Comparison of ENCODE assay signal across 1 cellular context in the genomic region with DNA sequence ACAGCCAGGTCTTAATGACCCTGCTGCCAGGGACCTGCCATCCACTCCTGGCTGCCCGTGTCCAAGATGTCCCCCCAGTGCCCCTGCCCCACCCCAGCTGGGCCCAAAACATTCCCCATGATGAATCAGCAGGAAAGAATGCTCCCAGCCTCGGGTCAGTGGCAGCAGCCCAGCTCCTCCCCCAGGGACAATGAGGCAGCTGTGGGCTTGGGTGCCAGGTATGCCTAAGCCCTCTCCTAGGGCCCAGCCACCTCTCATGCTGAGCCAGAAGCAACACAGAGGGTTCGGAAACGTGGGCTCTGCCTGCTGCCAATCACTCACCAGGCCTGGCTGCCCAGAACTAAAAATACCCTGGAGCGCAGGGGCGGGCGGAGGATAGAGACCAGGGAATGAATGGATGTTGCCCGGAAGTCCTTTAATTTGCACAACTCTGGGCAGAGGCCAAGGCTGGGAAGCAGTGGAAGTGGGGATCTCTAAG.
TF ChIP-seq lines count a peak whose summit lies in the region.

No MANE protein-coding gene starts in this region.

TF ChIP-seq in HepG2, 621 proteins besides CTCF, POLR2A, EP300 and RAD21 (continued from another document and continues in another):
- TF ChIP-seq ZNF281 (CRISPR knock-in tag; IDR thresholded peaks at IDR 0.05; ENCODE audit: borderline replicate concordance) (0 out of 2 replicates have a peak, but pooled peaks have one; percentile 9), ZNF614 (CRISPR knock-in tag; IDR thresholded peaks at IDR 0.05; ENCODE audit: borderline replicate concordance) (0 out of 2 replicates have a peak, but pooled peaks have one; percentile 31), ZNF841 (CRISPR knock-in tag; IDR thresholded peaks at IDR 0.05; ENCODE audit: borderline replicate concordance) (no peak), MTA1 (CRISPR knock-in tag; IDR thresholded peaks at IDR 0.05; ENCODE audit: borderline replicate concordance) (0 out of 2 replicates have a peak, but pooled peaks have one; percentile 8), ATF1 (CRISPR knock-in tag; IDR thresholded peaks at IDR 0.05) (no peak), SRY (CRISPR knock-in tag; IDR thresholded peaks at IDR 0.05) (no peak), ZNF839 (CRISPR knock-in tag; IDR thresholded peaks at IDR 0.05; ENCODE audit: borderline replicate concordance) (no peak), ZNF276 (CRISPR knock-in tag; IDR thresholded peaks at IDR 0.05; ENCODE audit: low read depth) (no peak), DZIP1 (CRISPR knock-in tag; IDR thresholded peaks at IDR 0.05) (0 out of 2 replicates have a peak, but pooled peaks have one; percentile 32), ZNF205 (CRISPR knock-in tag; IDR thresholded peaks at IDR 0.05) (no peak), ZNF546 (CRISPR knock-in tag; conservative IDR thresholded peaks at IDR 0.05) (no peak), MTF1 (CRISPR knock-in tag; IDR thresholded peaks at IDR 0.05) (no peak), HNRNPLL (IDR thresholded peaks at IDR 0.05; ENCODE audit: low read depth, low read length, poor library complexity, severe bottlenecking) (no peak), ZNF709 (CRISPR knock-in tag; IDR thresholded peaks at IDR 0.05) (no peak), MBD4 (IDR thresholded peaks at IDR 0.05; ENCODE audit: borderline replicate concordance, low read length) (no peak), FOXA3 (CRISPR knock-in tag; IDR thresholded peaks at IDR 0.05) (peak; percentile 3; the same call in 1 of the 2 replicates), ZNF10 (CRISPR knock-in tag; IDR thresholded peaks at IDR 0.05; ENCODE audit: borderline replicate concordance, low read depth) (no peak), PRDM4 (CRISPR knock-in tag; IDR thresholded peaks at IDR 0.05; ENCODE audit: borderline replicate concordance) (no peak), ZNF430 (CRISPR knock-in tag; IDR thresholded peaks at IDR 0.05) (peak; percentile 31; the same call in 1 of the 2 replicates), RELA (CRISPR knock-in tag; IDR thresholded peaks at IDR 0.05) (no peak), PBX2 (CRISPR knock-in tag; IDR thresholded peaks at IDR 0.05) (0 out of 2 replicates have a peak, but pooled peaks have one; percentile 36), RFXAP (CRISPR knock-in tag; IDR thresholded peaks at IDR 0.05; ENCODE audit: borderline replicate concordance) (no peak)
- TF ChIP-seq, protein P1, sequence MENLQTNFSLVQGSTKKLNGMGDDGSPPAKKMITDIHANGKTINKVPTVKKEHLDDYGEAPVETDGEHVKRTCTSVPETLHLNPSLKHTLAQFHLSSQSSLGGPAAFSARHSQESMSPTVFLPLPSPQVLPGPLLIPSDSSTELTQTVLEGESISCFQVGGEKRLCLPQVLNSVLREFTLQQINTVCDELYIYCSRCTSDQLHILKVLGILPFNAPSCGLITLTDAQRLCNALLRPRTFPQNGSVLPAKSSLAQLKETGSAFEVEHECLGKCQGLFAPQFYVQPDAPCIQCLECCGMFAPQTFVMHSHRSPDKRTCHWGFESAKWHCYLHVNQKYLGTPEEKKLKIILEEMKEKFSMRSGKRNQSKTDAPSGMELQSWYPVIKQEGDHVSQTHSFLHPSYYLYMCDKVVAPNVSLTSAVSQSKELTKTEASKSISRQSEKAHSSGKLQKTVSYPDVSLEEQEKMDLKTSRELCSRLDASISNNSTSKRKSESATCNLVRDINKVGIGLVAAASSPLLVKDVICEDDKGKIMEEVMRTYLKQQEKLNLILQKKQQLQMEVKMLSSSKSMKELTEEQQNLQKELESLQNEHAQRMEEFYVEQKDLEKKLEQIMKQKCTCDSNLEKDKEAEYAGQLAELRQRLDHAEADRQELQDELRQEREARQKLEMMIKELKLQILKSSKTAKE (CRISPR knock-in tag; IDR thresholded peaks at IDR 0.05; ENCODE audit: borderline replicate concordance): 0 out of 2 replicates have a peak, but pooled peaks have one; percentile 6
- TF ChIP-seq, protein P2, sequence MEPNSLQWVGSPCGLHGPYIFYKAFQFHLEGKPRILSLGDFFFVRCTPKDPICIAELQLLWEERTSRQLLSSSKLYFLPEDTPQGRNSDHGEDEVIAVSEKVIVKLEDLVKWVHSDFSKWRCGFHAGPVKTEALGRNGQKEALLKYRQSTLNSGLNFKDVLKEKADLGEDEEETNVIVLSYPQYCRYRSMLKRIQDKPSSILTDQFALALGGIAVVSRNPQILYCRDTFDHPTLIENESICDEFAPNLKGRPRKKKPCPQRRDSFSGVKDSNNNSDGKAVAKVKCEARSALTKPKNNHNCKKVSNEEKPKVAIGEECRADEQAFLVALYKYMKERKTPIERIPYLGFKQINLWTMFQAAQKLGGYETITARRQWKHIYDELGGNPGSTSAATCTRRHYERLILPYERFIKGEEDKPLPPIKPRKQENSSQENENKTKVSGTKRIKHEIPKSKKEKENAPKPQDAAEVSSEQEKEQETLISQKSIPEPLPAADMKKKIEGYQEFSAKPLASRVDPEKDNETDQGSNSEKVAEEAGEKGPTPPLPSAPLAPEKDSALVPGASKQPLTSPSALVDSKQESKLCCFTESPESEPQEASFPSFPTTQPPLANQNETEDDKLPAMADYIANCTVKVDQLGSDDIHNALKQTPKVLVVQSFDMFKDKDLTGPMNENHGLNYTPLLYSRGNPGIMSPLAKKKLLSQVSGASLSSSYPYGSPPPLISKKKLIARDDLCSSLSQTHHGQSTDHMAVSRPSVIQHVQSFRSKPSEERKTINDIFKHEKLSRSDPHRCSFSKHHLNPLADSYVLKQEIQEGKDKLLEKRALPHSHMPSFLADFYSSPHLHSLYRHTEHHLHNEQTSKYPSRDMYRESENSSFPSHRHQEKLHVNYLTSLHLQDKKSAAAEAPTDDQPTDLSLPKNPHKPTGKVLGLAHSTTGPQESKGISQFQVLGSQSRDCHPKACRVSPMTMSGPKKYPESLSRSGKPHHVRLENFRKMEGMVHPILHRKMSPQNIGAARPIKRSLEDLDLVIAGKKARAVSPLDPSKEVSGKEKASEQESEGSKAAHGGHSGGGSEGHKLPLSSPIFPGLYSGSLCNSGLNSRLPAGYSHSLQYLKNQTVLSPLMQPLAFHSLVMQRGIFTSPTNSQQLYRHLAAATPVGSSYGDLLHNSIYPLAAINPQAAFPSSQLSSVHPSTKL (CRISPR knock-in tag; IDR thresholded peaks at IDR 0.05): peak; percentile 42; the same call in 1 of the 2 replicates
- TF ChIP-seq, protein P3, sequence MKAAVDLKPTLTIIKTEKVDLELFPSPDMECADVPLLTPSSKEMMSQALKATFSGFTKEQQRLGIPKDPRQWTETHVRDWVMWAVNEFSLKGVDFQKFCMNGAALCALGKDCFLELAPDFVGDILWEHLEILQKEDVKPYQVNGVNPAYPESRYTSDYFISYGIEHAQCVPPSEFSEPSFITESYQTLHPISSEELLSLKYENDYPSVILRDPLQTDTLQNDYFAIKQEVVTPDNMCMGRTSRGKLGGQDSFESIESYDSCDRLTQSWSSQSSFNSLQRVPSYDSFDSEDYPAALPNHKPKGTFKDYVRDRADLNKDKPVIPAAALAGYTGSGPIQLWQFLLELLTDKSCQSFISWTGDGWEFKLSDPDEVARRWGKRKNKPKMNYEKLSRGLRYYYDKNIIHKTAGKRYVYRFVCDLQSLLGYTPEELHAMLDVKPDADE (CRISPR knock-in tag; IDR thresholded peaks at IDR 0.05): no peak
- TF ChIP-seq, protein P4, sequence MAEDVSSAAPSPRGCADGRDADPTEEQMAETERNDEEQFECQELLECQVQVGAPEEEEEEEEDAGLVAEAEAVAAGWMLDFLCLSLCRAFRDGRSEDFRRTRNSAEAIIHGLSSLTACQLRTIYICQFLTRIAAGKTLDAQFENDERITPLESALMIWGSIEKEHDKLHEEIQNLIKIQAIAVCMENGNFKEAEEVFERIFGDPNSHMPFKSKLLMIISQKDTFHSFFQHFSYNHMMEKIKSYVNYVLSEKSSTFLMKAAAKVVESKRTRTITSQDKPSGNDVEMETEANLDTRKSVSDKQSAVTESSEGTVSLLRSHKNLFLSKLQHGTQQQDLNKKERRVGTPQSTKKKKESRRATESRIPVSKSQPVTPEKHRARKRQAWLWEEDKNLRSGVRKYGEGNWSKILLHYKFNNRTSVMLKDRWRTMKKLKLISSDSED (CRISPR knock-in tag; IDR thresholded peaks at IDR 0.05): no peak
- TF ChIP-seq, protein P5, sequence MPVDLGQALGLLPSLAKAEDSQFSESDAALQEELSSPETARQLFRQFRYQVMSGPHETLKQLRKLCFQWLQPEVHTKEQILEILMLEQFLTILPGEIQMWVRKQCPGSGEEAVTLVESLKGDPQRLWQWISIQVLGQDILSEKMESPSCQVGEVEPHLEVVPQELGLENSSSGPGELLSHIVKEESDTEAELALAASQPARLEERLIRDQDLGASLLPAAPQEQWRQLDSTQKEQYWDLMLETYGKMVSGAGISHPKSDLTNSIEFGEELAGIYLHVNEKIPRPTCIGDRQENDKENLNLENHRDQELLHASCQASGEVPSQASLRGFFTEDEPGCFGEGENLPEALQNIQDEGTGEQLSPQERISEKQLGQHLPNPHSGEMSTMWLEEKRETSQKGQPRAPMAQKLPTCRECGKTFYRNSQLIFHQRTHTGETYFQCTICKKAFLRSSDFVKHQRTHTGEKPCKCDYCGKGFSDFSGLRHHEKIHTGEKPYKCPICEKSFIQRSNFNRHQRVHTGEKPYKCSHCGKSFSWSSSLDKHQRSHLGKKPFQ (CRISPR knock-in tag; IDR thresholded peaks at IDR 0.05; ENCODE audit: insufficient replicate concordance): no peak
- TF ChIP-seq, protein P6, sequence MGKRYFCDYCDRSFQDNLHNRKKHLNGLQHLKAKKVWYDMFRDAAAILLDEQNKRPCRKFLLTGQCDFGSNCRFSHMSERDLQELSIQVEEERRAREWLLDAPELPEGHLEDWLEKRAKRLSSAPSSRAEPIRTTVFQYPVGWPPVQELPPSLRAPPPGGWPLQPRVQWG (CRISPR knock-in tag; IDR thresholded peaks at IDR 0.05; ENCODE audit: borderline replicate concordance, low read depth): no peak
